In genomic region chr18:78564030-78564429, GRCh38 we compare ENCODE assay signal across 24 cellular contexts.
DNase-seq lines count a peak whose midpoint lies in the region; TF ChIP-seq lines count a peak whose summit lies in the region.
"Had no signal": no experiment of that assay in that cellular context is flagged by ENCODE, and none has a peak within 500 bp of the region (broad histone marks: within the 10 kb centered on the region; RNA-seq: fewer than 3 reads in every experiment).

No MANE protein-coding gene starts in this region.

- peaks cover 0 to 12% (median 2%) of the 10 kb centered on the region in 3 experiments for H3K27me3 ChIP-seq in neuronal stem cell (ENCODE audit: control insufficient read depth in 3 of 3, insufficient read depth in 3 of 3, low read depth in 1 of 3, low read length in 3 of 3)
- H3K27me3 ChIP-seq: BE2C, BLaER1 had no signal

- H2BK15ac ChIP-seq in neuronal stem cell (ENCODE audit: low read length): no peak overlapping the region

- no peak overlapping the region for H3K27ac ChIP-seq in neuronal stem cell (replicated peaks; ENCODE audit: low read length)
- H3K27ac ChIP-seq: 22Rv1, BLaER1 had no signal

- peaks cover 6 to 16% of the 10 kb centered on the region in 2 donors for H3K4me1 ChIP-seq in neuronal stem cell (ENCODE audit: control insufficient read depth in 2 of 2, insufficient read depth in 1 of 2, low read depth in 1 of 2, low read length in 2 of 2)
- H3K4me1 ChIP-seq: BE2C had no signal

- no peak overlapping the region for H2AK5ac ChIP-seq in neuronal stem cell (ENCODE audit: low read depth, low read length)

- no peak for TF ChIP-seq CTCF in neural crest cell (conservative IDR thresholded peaks at IDR 0.05)

- H3K4ac ChIP-seq in neuronal stem cell (ENCODE audit: low read length): no peak overlapping the region

- peaks cover 2% of the 10 kb centered on the region for H3K9me3 Mint-ChIP-seq in neural crest cell

- H3K4me1 Mint-ChIP-seq in neural crest cell: peaks cover 24% of the 10 kb centered on the region
- H3K4me1 Mint-ChIP-seq: CD14-positive monocyte; CD4-positive, CD25-positive, alpha-beta regulatory T cell; CD8-positive, alpha-beta memory T cell had no signal

- H3K9me3 ChIP-seq in neuronal stem cell (replicated peaks in 1 of 2; ENCODE audit: control insufficient read depth in 2 of 2, insufficient read depth in 1 of 2, low read depth in 1 of 2, low read length in 2 of 2): peaks cover 0 to 2% of the 10 kb centered on the region in 2 donors
- H3K9me3 ChIP-seq: BE2C, BLaER1 had no signal

- H3K4me3 Mint-ChIP-seq in neural crest cell: peak overlapping the region; percentile 41
- H3K4me3 Mint-ChIP-seq: CD14-positive monocyte; CD4-positive, alpha-beta memory T cell; CD8-positive, alpha-beta memory T cell had no signal

- H3K18ac ChIP-seq in neuronal stem cell (ENCODE audit: low read length): peak overlapping the region; percentile 65

- peak overlapping the region; percentile 62 for H3K27ac Mint-ChIP-seq in neural crest cell (ENCODE audit: unreplicated experiment)
- H3K27ac Mint-ChIP-seq: CD14-positive monocyte; CD4-positive, alpha-beta memory T cell; CD4-positive, CD25-positive, alpha-beta regulatory T cell; CD8-positive, alpha-beta memory T cell had no signal

- no peak overlapping the region for H3K4me3 ChIP-seq in neuronal stem cell (ENCODE audit: low read length in 2 of 2)
- H3K4me3 ChIP-seq: BLaER1, GM12878 had no signal

- peaks cover 3% of the 10 kb centered on the region for H3K27me3 Mint-ChIP-seq in neural crest cell (ENCODE audit: low read depth)
- H3K27me3 Mint-ChIP-seq: CD4-positive, alpha-beta memory T cell; CD4-positive, CD25-positive, alpha-beta regulatory T cell had no signal

- H3K79me1 ChIP-seq in neuronal stem cell (ENCODE audit: low read depth, low read length): peaks cover 3% of the 10 kb centered on the region

- no peaks in the 10 kb centered on the region for H3K36me3 Mint-ChIP-seq in neural crest cell (ENCODE audit: low read depth)
- H3K36me3 Mint-ChIP-seq: CD14-positive monocyte; CD4-positive, alpha-beta memory T cell; CD4-positive, CD25-positive, alpha-beta regulatory T cell; CD8-positive, alpha-beta memory T cell had no signal

- no peak overlapping the region for H3K9ac ChIP-seq in neuronal stem cell (ENCODE audit: low read depth, low read length, poor library complexity)
- H3K9ac ChIP-seq: BLaER1 had no signal

- H3K14ac ChIP-seq in neuronal stem cell (ENCODE audit: low read length): no peak overlapping the region

- H2AFZ ChIP-seq in neuronal stem cell (ENCODE audit: low read length): no peak overlapping the region

- H2BK12ac ChIP-seq in neuronal stem cell (ENCODE audit: low read length): no peak overlapping the region

- H4K8ac ChIP-seq in neuronal stem cell (ENCODE audit: low read depth, low read length): no peak overlapping the region

- no CpG with 5 or more reads among the region's 7 CpGs for WGBS in neuronal stem cell (ENCODE audit: extremely low coverage in 2 of 2, insufficient read length in 2 of 2, insufficient replicate concordance in 1 of 2), 2 donors

- H4K91ac ChIP-seq in neuronal stem cell (ENCODE audit: low read depth, low read length, poor library complexity): no peak overlapping the region

- no peak overlapping the region for H2BK5ac ChIP-seq in neuronal stem cell (ENCODE audit: low read length)

- H2BK120ac ChIP-seq in neuronal stem cell (ENCODE audit: low read depth, low read length): no peak overlapping the region

- H3K4me2 ChIP-seq in neuronal stem cell (ENCODE audit: insufficient read depth, low read length, poor library complexity, severe bottlenecking): no peak overlapping the region
- H3K4me2 ChIP-seq: BLaER1 had no signal

- peak; percentile 9 for DNase-seq in activated CD8-positive, alpha-beta memory T cell treated with anti-CD3 and anti-CD28 coated beads for 24 hours
- DNase-seq in activated CD8-positive, alpha-beta memory T cell treated with anti-CD3 and anti-CD28 coated beads, Interleukin-2, amount 50 U/mL, for 4 hours: no peak
- DNase-seq in ecto neural progenitor cell (ENCODE audit: low spot score) (peak; percentile 27), neural crest cell (ENCODE audit: low read depth, low spot score) (no peak), neuronal stem cell (ENCODE audit: low spot score) (no peak), HT-29 (ENCODE audit: low spot score) (no peak), cerebellum (ENCODE audit: low spot score) (no peak)
- DNase-seq: ACHN; BE2C; CD4-positive, alpha-beta memory T cell; CD4-positive, CD25-positive, alpha-beta regulatory T cell; CD8-positive, alpha-beta memory T cell; COR-L47; DMS 273 treated with DMSO at 0.1 percent for 48 hours; DMS153; DMS53; DMS79; DND-41; EL; GDM1 had no signal

- H3K23ac ChIP-seq in neuronal stem cell (ENCODE audit: low read depth, low read length, poor library complexity): no peak overlapping the region

- H3K36me3 ChIP-seq in neuronal stem cell (replicated peaks in 1 of 2; ENCODE audit: control insufficient read depth in 2 of 2, insufficient read depth in 2 of 2, low read length in 2 of 2): peaks cover 0 to 2% of the 10 kb centered on the region in 2 donors
- H3K36me3 ChIP-seq: BE2C, BLaER1 had no signal

Comparison
In these comparisons a context has a peak if more than half of its experiments do, and no peak if none do; other contexts are left out.
1. DNase-seq: peak in activated CD8-positive, alpha-beta memory T cell treated with anti-CD3 and anti-CD28 coated beads for 24 hours (single experiment) and ecto neural progenitor cell (single experiment); none in activated CD8-positive, alpha-beta memory T cell treated with anti-CD3 and anti-CD28 coated beads, Interleukin-2, amount 50 U/mL, for 4 hours (single experiment), neural crest cell (single experiment), neuronal stem cell (single experiment), HT-29 (single experiment) and cerebellum (single experiment).